ENCODE assay signal across 8 cellular contexts in genomic region chr14:100025111-100025510, GRCh38. TPM values are rescaled to one million over a fixed set of nuclear protein-coding genes. Genes with fewer than 3 reads are reported as not detected.
DNase-seq lines count a peak whose midpoint lies in the region; ATAC-seq and TF ChIP-seq lines count a peak whose summit lies in the region.

No MANE protein-coding gene starts in this region.

- no peak overlapping the region for H3K23ac ChIP-seq in neuronal stem cell (ENCODE audit: low read depth, low read length, poor library complexity)

- no peak overlapping the region for H3K9ac ChIP-seq in neuronal stem cell (ENCODE audit: low read depth, low read length, poor library complexity)

- H2BK12ac ChIP-seq in neuronal stem cell (ENCODE audit: low read length), result no peak overlapping the region

- no peak overlapping the region for H4K8ac ChIP-seq in neuronal stem cell (ENCODE audit: low read depth, low read length)

- H3K36me3 ChIP-seq in neuronal stem cell (replicated peaks in 1 of 2; ENCODE audit: control insufficient read depth in 2 of 2, insufficient read depth in 2 of 2, low read length in 2 of 2), result no peaks in the 10 kb centered on the region

- H3K79me1 ChIP-seq in neuronal stem cell (ENCODE audit: low read depth, low read length), result peaks cover 4% of the 10 kb centered on the region

- ATAC-seq in HG03280 (IDR thresholded peaks at IDR 0.05; ENCODE audit: unreplicated experiment), result no peak

- TF ChIP-seq CTCF in VCaP (conservative IDR thresholded peaks at IDR 0.05) (peak; percentile 75), foreskin fibroblast (IDR thresholded peaks at IDR 0.05; ENCODE audit: low read depth, low read length) (peak; percentile 42)

- H3K9me3 ChIP-seq in neuronal stem cell (replicated peaks in 1 of 2; ENCODE audit: control insufficient read depth in 2 of 2, insufficient read depth in 1 of 2, low read depth in 1 of 2, low read length in 2 of 2), result no peaks in the 10 kb centered on the region

- H3K4me1 ChIP-seq in neuronal stem cell (ENCODE audit: control insufficient read depth in 2 of 2, insufficient read depth in 1 of 2, low read depth in 1 of 2, low read length in 2 of 2), result peaks cover 8 to 10% of the 10 kb centered on the region in 2 donors

- no peak overlapping the region for H3K14ac ChIP-seq in neuronal stem cell (ENCODE audit: low read length)

- H3K27me3 ChIP-seq in neuronal stem cell (ENCODE audit: control insufficient read depth in 3 of 3, insufficient read depth in 3 of 3, low read depth in 1 of 3, low read length in 3 of 3), result no peaks in the 10 kb centered on the region

- no CpG with 5 or more reads among the region's 1 CpG for WGBS in neuronal stem cell (ENCODE audit: extremely low coverage in 2 of 2, insufficient read length in 2 of 2, insufficient replicate concordance in 1 of 2), 2 donors

- H3K27ac ChIP-seq in VCaP (peak overlapping the region; percentile 63), neuronal stem cell (replicated peaks; ENCODE audit: low read length) (no peak overlapping the region)

- H3K4me2 ChIP-seq in neuronal stem cell (ENCODE audit: insufficient read depth, low read length, poor library complexity, severe bottlenecking), result no peak overlapping the region

- no peak overlapping the region for H3K18ac ChIP-seq in neuronal stem cell (ENCODE audit: low read length)

- no peak overlapping the region for H3K4ac ChIP-seq in neuronal stem cell (ENCODE audit: low read length)

- H2BK5ac ChIP-seq in neuronal stem cell (ENCODE audit: low read length), result no peak overlapping the region

- no peak overlapping the region for H2BK15ac ChIP-seq in neuronal stem cell (ENCODE audit: low read length)

- no peak overlapping the region for H2BK120ac ChIP-seq in neuronal stem cell (ENCODE audit: low read depth, low read length)

- no peak overlapping the region for H2AK5ac ChIP-seq in neuronal stem cell (ENCODE audit: low read depth, low read length)

- H3K4me3 ChIP-seq in foreskin fibroblast (ENCODE audit: low read depth in 1 of 2, low read length in 2 of 2), result no peak overlapping the region
- H3K4me3 ChIP-seq in neuronal stem cell (ENCODE audit: low read length in 2 of 2), result no peak overlapping the region

- H2AFZ ChIP-seq in neuronal stem cell (ENCODE audit: low read length), result no peak overlapping the region

- peak; percentile 15 for DNase-seq in activated T-cell treated with anti-CD3 and anti-CD28 coated beads for 48 hours (ENCODE audit: low read depth)
- no peak for DNase-seq in activated T-cell treated with anti-CD3 and anti-CD28 coated beads for 4 hours
- DNase-seq in HuH-7.5 (ENCODE audit: low spot score), result peak; percentile 20
- DNase-seq in foreskin fibroblast, result peak in 1 of 2 donors; percentile 60
- peak; percentile 18 for DNase-seq in stimulated activated CD4-positive, alpha-beta T cell treated with anti-CD3 and anti-CD28 coated beads, Interleukin-4, amount 100 ng/mL, for 1 hour
- DNase-seq in neuronal stem cell (ENCODE audit: low spot score), result no peak

- no peak overlapping the region for H4K91ac ChIP-seq in neuronal stem cell (ENCODE audit: low read depth, low read length, poor library complexity)

RNA-seq across cellular contexts. Expression of gene EVL, which starts 40.1 kb away (rescaled TPM):
- polyA plus RNA-seq in neuronal stem cell (2013, experiment 1 of 2), result 130 TPM
- polyA plus RNA-seq in neuronal stem cell (2013, experiment 2 of 2), result 124 TPM

Comparison
In these comparisons a context has a peak if more than half of its experiments do, and no peak if none do; other contexts are left out.
1. DNase-seq: peak in activated T-cell treated with anti-CD3 and anti-CD28 coated beads for 48 hours (single experiment), HuH-7.5 (single experiment) and stimulated activated CD4-positive, alpha-beta T cell treated with anti-CD3 and anti-CD28 coated beads, Interleukin-4, amount 100 ng/mL, for 1 hour (single experiment); none in activated T-cell treated with anti-CD3 and anti-CD28 coated beads for 4 hours (single experiment) and neuronal stem cell (single experiment).